ENCODE assay signal across 25 cellular contexts in the genomic region with DNA sequence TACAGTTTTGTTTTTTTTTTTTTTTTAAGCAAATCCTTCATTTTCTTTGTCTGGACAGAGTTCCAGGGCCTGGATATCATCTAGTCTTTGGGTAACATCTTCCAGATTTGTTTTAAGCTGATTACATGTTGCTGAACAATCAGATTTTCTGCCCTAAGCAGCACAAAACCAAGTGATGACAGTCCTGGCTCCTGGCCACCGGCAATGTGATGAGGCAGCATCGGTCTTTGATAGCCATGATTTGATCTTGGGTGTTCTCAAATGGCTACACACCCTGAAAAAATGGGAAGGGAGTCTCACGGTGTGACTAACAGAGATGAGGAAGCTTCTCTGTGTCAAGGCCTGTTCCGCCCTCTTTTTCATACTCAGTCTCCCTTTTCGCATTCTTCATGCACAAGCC.
DNase-seq lines count a peak whose midpoint lies in the region; ATAC-seq and TF ChIP-seq lines count a peak whose summit lies in the region.
"Had no signal": no experiment of that assay in that cellular context is flagged by ENCODE, and none has a peak within 500 bp of the region (broad histone marks: within the 10 kb centered on the region; RNA-seq: fewer than 3 reads in every experiment).

No MANE protein-coding gene starts in this region.

- H3K9ac ChIP-seq in mesenchymal stem cell (ENCODE audit: low read length), result peak overlapping the region; percentile 25

- H3K36me3 ChIP-seq in brain microvascular endothelial cell (replicated peaks) (no peaks in the 10 kb centered on the region), mesenchymal stem cell (ENCODE audit: control insufficient read depth in 1 of 2, insufficient read depth in 2 of 2, low read depth in 1 of 2, low read length in 2 of 2) (no peaks in the 10 kb centered on the region)
- H3K36me3 ChIP-seq: breast epithelium, gastrocnemius medialis, tibial artery had no signal

- no peaks in the 10 kb centered on the region for H3K27me3 ChIP-seq in brain microvascular endothelial cell (replicated peaks)
- no peaks in the 10 kb centered on the region for H3K27me3 ChIP-seq in mesenchymal stem cell (ENCODE audit: control insufficient read depth in 1 of 2, insufficient read depth in 1 of 2, low read length in 2 of 2)
- H3K27me3 ChIP-seq: breast epithelium, gastrocnemius medialis, tibial artery had no signal

- in situ Hi-C loops in brain microvascular endothelial cell (cut with HindIII; ENCODE audit: low pct_ligation_motif_present, low sequenced_read_pairs), result no loop called here

- H3K36me3 Mint-ChIP-seq in activated T-cell treated with anti-CD3 and anti-CD28 coated beads, Interleukin-2, amount 50 U/mL, for 4 hours (ENCODE audit: insufficient read depth), result no peaks in the 10 kb centered on the region
- H3K36me3 Mint-ChIP-seq: CD8-positive, alpha-beta T cell; natural killer cell had no signal

- no peak overlapping the region for H2AK5ac ChIP-seq in mesenchymal stem cell (ENCODE audit: low read length, severe bottlenecking)

- H3K27ac ChIP-seq in brain microvascular endothelial cell, result no peak overlapping the region
- no peak overlapping the region for H3K27ac ChIP-seq in mesenchymal stem cell (ENCODE audit: low read length, poor library complexity, severe bottlenecking)
- H3K27ac ChIP-seq: breast epithelium, gastrocnemius medialis, tibial artery, VCaP had no signal

- H4K8ac ChIP-seq in mesenchymal stem cell (ENCODE audit: low read length), result no peak overlapping the region

- no peak overlapping the region for H2BK120ac ChIP-seq in mesenchymal stem cell (ENCODE audit: low read depth, low read length)

- H3K4me2 ChIP-seq in mesenchymal stem cell (ENCODE audit: low read length, poor library complexity, severe bottlenecking), result no peak overlapping the region

- 73% methylated on average over 3 of the region's 5 CpGs for WGBS in mesenchymal stem cell

- ATAC-seq in activated T-cell treated with anti-CD3 and anti-CD28 coated beads, Interleukin-2, amount 50 U/mL, for 4 hours, result no peak
- ATAC-seq: CD8-positive, alpha-beta T cell; gastrocnemius medialis; HCT116; natural killer cell had no signal

- peak overlapping the region in 1 of 2 experiments; percentile 78 for H3K18ac ChIP-seq in mesenchymal stem cell (ENCODE audit: low read depth in 1 of 2, low read length in 2 of 2)

- H3K4me1 Mint-ChIP-seq in activated T-cell treated with anti-CD3 and anti-CD28 coated beads, Interleukin-2, amount 50 U/mL, for 4 hours (ENCODE audit: low read depth), result no peaks in the 10 kb centered on the region
- H3K4me1 Mint-ChIP-seq: activated CD4-positive, alpha-beta T cell treated with anti-CD3 and anti-CD28 coated beads, Interleukin-2, amount 10 ng/mL, durations not matched to agents 7 days and 5 days; natural killer cell had no signal

- H2BK12ac ChIP-seq in mesenchymal stem cell (ENCODE audit: low read length in 2 of 2), result peak overlapping the region in 1 of 2 experiments; percentile 31

- no peaks in the 10 kb centered on the region for H3K4me1 ChIP-seq in mesenchymal stem cell (ENCODE audit: control insufficient read depth, insufficient read depth, low read depth, low read length)
- H3K4me1 ChIP-seq: breast epithelium, gastrocnemius medialis, tibial artery had no signal

- H2BK5ac ChIP-seq in mesenchymal stem cell (ENCODE audit: low read depth, low read length, poor library complexity, severe bottlenecking), result no peak overlapping the region

- peak overlapping the region in 1 of 2 experiments; percentile 15 for H3K4ac ChIP-seq in mesenchymal stem cell (ENCODE audit: low read depth in 1 of 2, low read length in 2 of 2)

- TF ChIP-seq CTCF in AG09319 (IDR thresholded peaks at IDR 0.05; ENCODE audit: low read depth, low read length) (no peak), brain microvascular endothelial cell (IDR thresholded peaks at IDR 0.05; ENCODE audit: low read depth, low read length, missing control alignments) (no peak)

- no peaks in the 10 kb centered on the region for H3K27me3 Mint-ChIP-seq in activated T-cell treated with anti-CD3 and anti-CD28 coated beads, Interleukin-2, amount 50 U/mL, for 4 hours (ENCODE audit: low read depth)
- H3K27me3 Mint-ChIP-seq: activated CD4-positive, alpha-beta T cell treated with anti-CD3 and anti-CD28 coated beads, Interleukin-2, amount 10 ng/mL, durations not matched to agents 7 days and 5 days had no signal

- H3K23ac ChIP-seq in mesenchymal stem cell (ENCODE audit: low read length in 2 of 2), result no peak overlapping the region

- no peaks in the 10 kb centered on the region for H3K79me1 ChIP-seq in mesenchymal stem cell (replicated peaks; ENCODE audit: low read length, poor library complexity, severe bottlenecking)

- DNase-seq in AG09319 (ENCODE audit: extremely low read depth, low read depth), result peak; percentile 4
- peak; percentile 19 for DNase-seq in GM04504 (ENCODE audit: low read depth)
- DNase-seq in brain microvascular endothelial cell, result peak; percentile 4
- peak; percentile 5 for DNase-seq in mesenchymal stem cell
- no peak for DNase-seq in activated T-cell treated with anti-CD3 and anti-CD28 coated beads, Interleukin-2, amount 50 U/mL, for 4 hours
- no peak for DNase-seq in NCI-H2196 treated with DMSO at 0.1 percent for 48 hours (lab: John Stamatoyannopoulos, UW; ENCODE audit: unreplicated experiment)
- no peak for DNase-seq in NCI-H128 (lab: John Stamatoyannopoulos, UW; ENCODE audit: unreplicated experiment)
- DNase-seq in NCI-H2227 (lab: John Stamatoyannopoulos, UW; ENCODE audit: unreplicated experiment), result no peak
- DNase-seq: activated CD4-positive, alpha-beta T cell treated with anti-CD3 and anti-CD28 coated beads, Interleukin-2, amount 10 ng/mL, durations not matched to agents 7 days and 5 days; activated effector memory CD4-positive, alpha-beta T cell treated with Interleukin-2 at 50 U/mL for 16 hours; CD8-positive, alpha-beta T cell; dermis blood vessel endothelial cell; gastrocnemius medialis; Kasumi-1; natural killer cell; NCI-H1105; NCI-H2081 treated with DMSO at 0.1 percent for 48 hours; NCI-H524 treated with DMSO at 0.1 percent for 48 hours; posterior cingulate gyrus; stimulated activated CD4-positive, alpha-beta T cell treated with anti-CD3 and anti-CD28 coated beads, Interleukin-2, amount 100 ng/mL, for 24 hours; stimulated activated naive CD4-positive, alpha-beta T cell; tibial artery had no signal

- H2AFZ ChIP-seq in mesenchymal stem cell (ENCODE audit: low read depth, low read length), result no peak overlapping the region

- no peaks in the 10 kb centered on the region for H3K9me3 ChIP-seq in mesenchymal stem cell (ENCODE audit: control insufficient read depth, low read length)
- H3K9me3 ChIP-seq: breast epithelium, gastrocnemius medialis, tibial artery had no signal

- no peak overlapping the region for H2BK15ac ChIP-seq in mesenchymal stem cell (ENCODE audit: low read depth, poor library complexity, severe bottlenecking)

- no peak overlapping the region for H3K4me3 Mint-ChIP-seq in activated T-cell treated with anti-CD3 and anti-CD28 coated beads, Interleukin-2, amount 50 U/mL, for 4 hours
- H3K4me3 Mint-ChIP-seq: activated CD4-positive, alpha-beta T cell treated with anti-CD3 and anti-CD28 coated beads, Interleukin-2, amount 10 ng/mL, durations not matched to agents 7 days and 5 days; CD8-positive, alpha-beta T cell; natural killer cell had no signal

- no peak overlapping the region for H3K4me3 ChIP-seq in brain microvascular endothelial cell (ENCODE audit: low read depth, low read length)
- no peak overlapping the region for H3K4me3 ChIP-seq in mesenchymal stem cell (ENCODE audit: insufficient read depth in 1 of 2, low read depth in 1 of 2, low read length in 2 of 2)
- H3K4me3 ChIP-seq: breast epithelium, gastrocnemius medialis, tibial artery had no signal

- peaks cover 5% of the 10 kb centered on the region for H3K9me3 Mint-ChIP-seq in activated T-cell treated with anti-CD3 and anti-CD28 coated beads, Interleukin-2, amount 50 U/mL, for 4 hours
- H3K9me3 Mint-ChIP-seq: activated CD4-positive, alpha-beta T cell treated with anti-CD3 and anti-CD28 coated beads, Interleukin-2, amount 10 ng/mL, durations not matched to agents 7 days and 5 days; CD8-positive, alpha-beta T cell; natural killer cell had no signal

- peak overlapping the region in 1 of 2 experiments; percentile 20 for H3K14ac ChIP-seq in mesenchymal stem cell (ENCODE audit: low read length in 2 of 2)

- H4K91ac ChIP-seq in mesenchymal stem cell (ENCODE audit: low read length), result no peak overlapping the region

Comparison
In these comparisons a context has a peak if more than half of its experiments do, and no peak if none do; other contexts are left out.
1. DNase-seq: peak in AG09319 (single experiment), GM04504 (single experiment), brain microvascular endothelial cell (single experiment) and mesenchymal stem cell (single experiment); none in activated T-cell treated with anti-CD3 and anti-CD28 coated beads, Interleukin-2, amount 50 U/mL, for 4 hours (single experiment), NCI-H2196 treated with DMSO at 0.1 percent for 48 hours (single experiment), NCI-H128 (single experiment) and NCI-H2227 (single experiment).